In the genomic region with DNA sequence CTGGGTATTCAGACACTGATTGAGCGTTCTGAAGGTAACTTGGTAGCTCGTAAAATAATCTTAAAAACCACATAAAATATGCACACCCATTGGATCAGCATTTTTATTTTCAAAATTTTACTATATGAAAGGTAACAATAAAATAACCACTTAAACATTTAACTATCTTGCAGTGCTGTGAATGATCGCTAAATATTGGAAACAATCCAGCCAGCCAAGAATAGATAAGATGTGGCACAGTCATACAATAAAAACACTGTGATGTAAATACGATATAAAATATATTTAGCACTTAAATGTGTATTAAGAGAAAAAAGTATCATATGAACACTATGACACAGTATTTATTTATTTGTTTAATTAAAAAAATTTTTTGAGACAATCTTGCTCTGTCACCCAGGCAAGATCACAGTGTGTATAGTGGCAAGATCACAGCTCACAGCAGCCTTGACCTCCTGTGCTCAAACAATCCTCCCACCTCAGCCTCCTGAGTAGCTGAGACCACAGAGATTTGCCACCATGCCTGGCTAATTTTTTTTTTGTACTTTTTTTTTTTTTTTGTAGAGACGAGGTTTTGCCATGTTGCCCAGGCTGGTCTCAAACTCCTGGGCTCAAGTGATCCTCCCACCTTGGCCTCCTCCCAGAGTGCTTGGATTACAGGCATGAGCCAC, we compare ENCODE assay signal across 32 cellular contexts. TPM values are rescaled to one million over a fixed set of nuclear protein-coding genes. Genes with fewer than 3 reads are reported as not detected.
"Had no signal": no experiment of that assay in that cellular context is flagged by ENCODE, and none has a peak within 500 bp of the region (broad histone marks: within the 10 kb centered on the region; RNA-seq: fewer than 3 reads in every experiment).

No MANE protein-coding gene starts in this region.

- H3K9ac ChIP-seq: KMS-11, SK-N-SH had no signal

- H3K4me1 ChIP-seq: breast epithelium, SJCRH30 had no signal

- H3K9me3 ChIP-seq: adrenal gland, SJCRH30, SK-N-SH had no signal

- DNase-seq: activated B cell treated with CpG ODN at 0.5 μM for 24 hours; activated CD4-positive, alpha-beta memory T cell treated with anti-CD3 and anti-CD28 coated beads for 36 hours; activated CD4-positive, alpha-beta T cell treated with anti-CD3 and anti-CD28 coated beads for 4 hours; activated CD4-positive, alpha-beta T cell treated with anti-CD3 and anti-CD28 coated beads, Interleukin-2, amount 50 U/mL, for 1 hour; activated CD4-positive, CD25-positive, alpha-beta regulatory T cell treated with anti-CD3 and anti-CD28 coated beads, Interleukin-2, amount 50 U/mL, for 72 hours; activated CD8-positive, alpha-beta memory T cell treated with anti-CD3 and anti-CD28 coated beads, Interleukin-2, amount 50 U/mL, for 4 hours; activated gamma-delta T cell treated with Interleukin-2 at 50 U/mL for 16 hours; activated naive CD4-positive, alpha-beta T cell treated with anti-CD3 and anti-CD28 coated beads for 36 hours; activated T-cell treated with anti-CD3 and anti-CD28 coated beads for 4 hours; activated T-cell treated with anti-CD3 and anti-CD28 coated beads, Interleukin-2, amount 50 U/mL, for 4 hours; adrenal gland; body of pancreas; MM.1S; MV-4-11; NCI-H1092; NCI-H1436 treated with DMSO at 0.1 percent for 48 hours; NCI-H1694 treated with DMSO at 0.1 percent for 48 hours; NCI-H2029; NCI-H510A; NCI-H526; NCI-H748 treated with DMSO at 0.1 percent for 48 hours; NK-92 treated with Interleukin-12 subunit alpha and Interleukin-12 subunit beta, amount 100 ng/mL, for 24 hours; SHP77; SJCRH30; SK-N-SH had no signal

- ATAC-seq: activated naive CD4-positive, alpha-beta T cell treated with anti-CD3 and anti-CD28 coated beads, Interleukin-2, amount 50 U/mL, for 72 hours; activated T-cell treated with anti-CD3 and anti-CD28 coated beads, Interleukin-2, amount 50 U/mL, for 4 hours; body of pancreas had no signal

- H3K4me3 ChIP-seq: adrenal gland, body of pancreas, breast epithelium, SJCRH30 had no signal

- H3K27ac ChIP-seq: adrenal gland, body of pancreas, breast epithelium, KMS-11, SJCRH30 had no signal

- H3K36me3 ChIP-seq: adrenal gland, breast epithelium, SJCRH30 had no signal

RNA-seq across cellular contexts. Expression of a gene that starts 39.4 kb away (rescaled TPM):
- total RNA-seq: activated B cell treated with CpG ODN at 0.5 μM for 24 hours; activated CD4-positive, alpha-beta memory T cell treated with anti-CD3 and anti-CD28 coated beads for 36 hours; activated naive CD4-positive, alpha-beta T cell treated with anti-CD3 and anti-CD28 coated beads for 36 hours; activated naive CD4-positive, alpha-beta T cell treated with anti-CD3 and anti-CD28 coated beads, Interleukin-2, amount 50 U/mL, for 72 hours; activated T-cell treated with anti-CD3 and anti-CD28 coated beads, Interleukin-2, amount 50 U/mL, for 4 hours; activated T-helper 1 cell treated with anti-CD3 and anti-CD28 coated beads, Interleukin-12 subunit alpha, Interleukin-12 subunit beta, Interleukin-2, Interleukin-4 antibody, amounts not matched to agents 30 ng/mL and 10 ng/mL and 1 ng/mL, durations not matched to agents 14 hours and 24 hours and 36 hours; adrenal gland; astrocyte; body of pancreas; breast epithelium; LHCN-M2; OCI-LY7; SJCRH30 had no signal
